In the genomic region with DNA sequence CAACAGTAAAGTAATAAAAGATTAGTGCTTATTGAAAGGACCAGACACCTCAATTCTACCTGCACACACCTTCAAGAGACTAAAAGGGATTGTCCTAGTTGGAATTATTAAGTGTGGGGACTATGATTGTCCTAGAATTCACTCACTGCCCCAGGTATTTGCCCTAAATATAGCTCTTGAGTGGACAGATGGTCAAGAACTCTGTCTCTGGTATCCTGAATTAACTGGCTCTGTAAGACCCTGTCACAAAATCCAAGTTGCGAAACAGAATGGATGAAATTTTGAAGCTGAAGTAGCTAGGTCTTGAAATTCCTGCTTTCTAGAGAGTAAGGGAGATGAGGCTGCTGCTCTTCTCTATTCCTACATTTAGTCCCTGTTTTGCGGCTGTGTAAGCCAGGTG, we compare ENCODE assay signal across 1 cellular context.
TF ChIP-seq lines count a peak whose summit lies in the region.

No MANE protein-coding gene starts in this region.

TF ChIP-seq in GM23338, 12 proteins besides CTCF, POLR2A, EP300 and RAD21 (continued from another document):
- TF ChIP-seq ZNF331 (CRISPR knock-in tag; IDR thresholded peaks at IDR 0.05; ENCODE audit: low read depth): no peak
